2 cellular contexts compared by ENCODE assay signal in the genomic region with DNA sequence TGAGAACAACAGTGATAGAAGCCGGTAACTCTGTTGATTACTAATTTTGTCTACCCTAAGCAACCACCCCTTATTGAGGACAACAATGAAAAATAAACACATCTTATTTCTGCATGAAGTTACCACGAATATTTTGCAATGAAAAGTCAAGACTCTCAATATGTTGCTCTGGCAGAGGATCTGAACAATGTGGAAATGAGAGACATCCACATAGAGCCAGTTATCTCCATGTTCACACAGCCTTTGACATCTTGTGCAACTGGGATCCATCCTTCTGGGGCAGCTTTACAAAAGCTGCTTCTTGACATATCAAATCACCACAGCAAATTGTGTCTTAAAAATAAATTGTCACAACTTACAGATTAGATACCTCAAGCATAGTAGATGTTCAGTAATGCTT.
TF ChIP-seq lines count a peak whose summit lies in the region.

No MANE protein-coding gene starts in this region.

TF ChIP-seq in IMR-90, 13 proteins besides CTCF, POLR2A, EP300 and RAD21:
- TF ChIP-seq, protein P1, sequence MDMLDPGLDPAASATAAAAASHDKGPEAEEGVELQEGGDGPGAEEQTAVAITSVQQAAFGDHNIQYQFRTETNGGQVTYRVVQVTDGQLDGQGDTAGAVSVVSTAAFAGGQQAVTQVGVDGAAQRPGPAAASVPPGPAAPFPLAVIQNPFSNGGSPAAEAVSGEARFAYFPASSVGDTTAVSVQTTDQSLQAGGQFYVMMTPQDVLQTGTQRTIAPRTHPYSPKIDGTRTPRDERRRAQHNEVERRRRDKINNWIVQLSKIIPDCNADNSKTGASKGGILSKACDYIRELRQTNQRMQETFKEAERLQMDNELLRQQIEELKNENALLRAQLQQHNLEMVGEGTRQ (IDR thresholded peaks at IDR 0.05; ENCODE audit: low read depth, low read length) = no peak
- no peak for TF ChIP-seq FOS (IDR thresholded peaks at IDR 0.05; ENCODE audit: low read depth, low read length)

TF ChIP-seq in GM23338, 12 proteins besides CTCF, POLR2A, EP300 and RAD21:
- TF ChIP-seq ZNF331 (CRISPR knock-in tag; IDR thresholded peaks at IDR 0.05; ENCODE audit: low read depth) = no peak
- no peak for TF ChIP-seq JUNB (IDR thresholded peaks at IDR 0.05; ENCODE audit: unreplicated experiment)
- TF ChIP-seq, protein P2, sequence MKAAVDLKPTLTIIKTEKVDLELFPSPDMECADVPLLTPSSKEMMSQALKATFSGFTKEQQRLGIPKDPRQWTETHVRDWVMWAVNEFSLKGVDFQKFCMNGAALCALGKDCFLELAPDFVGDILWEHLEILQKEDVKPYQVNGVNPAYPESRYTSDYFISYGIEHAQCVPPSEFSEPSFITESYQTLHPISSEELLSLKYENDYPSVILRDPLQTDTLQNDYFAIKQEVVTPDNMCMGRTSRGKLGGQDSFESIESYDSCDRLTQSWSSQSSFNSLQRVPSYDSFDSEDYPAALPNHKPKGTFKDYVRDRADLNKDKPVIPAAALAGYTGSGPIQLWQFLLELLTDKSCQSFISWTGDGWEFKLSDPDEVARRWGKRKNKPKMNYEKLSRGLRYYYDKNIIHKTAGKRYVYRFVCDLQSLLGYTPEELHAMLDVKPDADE (IDR thresholded peaks at IDR 0.05) = no peak
- TF ChIP-seq CREB1 (CRISPR knock-in tag; IDR thresholded peaks at IDR 0.05; ENCODE audit: low read depth) = no peak
- TF ChIP-seq NANOG (IDR thresholded peaks at IDR 0.05; ENCODE audit: borderline replicate concordance) = no peak
- TF ChIP-seq EZH2 (IDR thresholded peaks at IDR 0.05; ENCODE audit: low read depth, unreplicated experiment) = no peak
